ENCODE assay signal across 7 cellular contexts in the genomic region with DNA sequence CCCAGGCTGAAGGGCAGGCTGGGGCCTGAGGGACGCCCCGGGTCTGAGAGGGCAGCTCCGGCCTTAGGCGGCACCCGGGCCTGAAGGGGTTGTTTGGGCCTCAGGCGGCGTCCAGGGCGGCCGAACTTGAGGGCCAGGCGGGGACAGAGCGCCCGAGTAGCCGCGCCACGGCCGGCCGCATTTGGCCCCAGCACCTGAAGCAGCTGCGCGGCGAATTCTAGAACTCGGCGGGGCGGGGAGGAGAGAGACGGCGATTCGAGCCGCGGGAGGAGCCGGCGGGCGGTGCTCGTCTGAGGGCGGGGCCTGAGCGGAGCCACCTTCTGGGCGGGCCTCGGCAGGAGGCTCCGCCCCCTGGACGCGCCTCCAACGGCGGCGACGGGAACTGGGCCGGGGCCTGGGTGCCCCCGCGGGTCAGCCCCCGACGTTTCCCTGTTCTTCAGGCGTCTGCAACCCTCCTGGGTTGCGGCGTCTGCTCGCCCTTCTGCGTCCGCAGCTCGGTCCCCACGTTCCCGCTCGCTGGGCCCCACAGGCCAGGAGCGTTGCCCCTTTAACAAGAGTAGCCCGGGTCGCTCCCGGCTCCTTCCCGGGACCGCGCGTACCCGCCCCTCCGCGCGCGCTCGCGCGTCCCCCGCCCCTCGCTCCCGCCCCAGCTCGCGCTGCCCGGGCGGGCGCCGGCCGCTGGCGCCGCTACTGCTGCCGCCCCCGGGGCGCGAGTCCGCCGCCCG. TPM values are rescaled to one million over a fixed set of nuclear protein-coding genes. Genes with fewer than 3 reads are reported as not detected.
DNase-seq lines count a peak whose midpoint lies in the region; ATAC-seq and TF ChIP-seq lines count a peak whose summit lies in the region.

A gene with protein sequence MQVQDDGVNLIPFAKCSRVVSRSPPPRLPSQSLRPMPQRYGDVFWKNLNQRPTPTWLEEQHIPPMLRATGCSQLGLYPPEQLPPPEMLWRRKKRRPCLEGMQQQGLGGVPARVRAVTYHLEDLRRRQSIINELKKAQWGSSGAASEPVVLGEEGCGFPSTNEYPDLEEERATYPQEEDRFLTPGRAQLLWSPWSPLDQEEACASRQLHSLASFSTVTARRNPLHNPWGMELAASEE (minus strand): TSS at position 221 of the 725 bp plus-strand sequence. CDS start 3,085 bp downstream, outside the sequence.
A gene (plus strand): TSS at position 649 of the 725 bp plus-strand sequence. CDS start 2,297 bp downstream, outside the sequence.

- TF ChIP-seq CTCF in GM13977 (IDR thresholded peaks at IDR 0.05; ENCODE audit: extremely low read depth, insufficient read depth, missing control alignments) = no peak
- TF ChIP-seq CTCF in ascending aorta (IDR thresholded peaks at IDR 0.05) = peak in 2 of 3 experiments; percentile 12 to 42

- H3K36me3 Mint-ChIP-seq in T-helper 2 cell treated with Interferon-gamma antibody and Interleukin-4, amounts not matched to agents 5 μg/mL and 100 μg/mL, for 36 hours (ENCODE audit: low read depth) = peaks cover 11% of the 10 kb centered on the region

- peaks cover 6 to 17% of the 10 kb centered on the region in 2 donors for H3K4me1 ChIP-seq in ascending aorta

- DNase-seq in GM13977 (ENCODE audit: low spot score) = peak; percentile 100
- peak; percentile 89 for DNase-seq in NCI-H1436 (lab: John Stamatoyannopoulos, UW)
- DNase-seq in T-helper 2 cell treated with Interferon-gamma antibody and Interleukin-4, amounts not matched to agents 5 μg/mL and 100 μg/mL, for 36 hours (ENCODE audit: low spot score) = peak; percentile 90
- peak; percentile 56 to 95 for DNase-seq in ascending aorta (ENCODE audit: low spot score in 2 of 2)
- peak; percentile 99 for DNase-seq in hepatic stellate cell (ENCODE audit: low spot score)
- DNase-seq in retina = peak; percentile 99

- H3K27me3 Mint-ChIP-seq in T-helper 2 cell treated with Interferon-gamma antibody and Interleukin-4, amounts not matched to agents 5 μg/mL and 100 μg/mL, for 36 hours (ENCODE audit: low read depth) = no peaks in the 10 kb centered on the region

- H3K9me3 Mint-ChIP-seq in T-helper 2 cell treated with Interferon-gamma antibody and Interleukin-4, amounts not matched to agents 5 μg/mL and 100 μg/mL, for 36 hours = no peaks in the 10 kb centered on the region

- no peaks in the 10 kb centered on the region for H3K9me3 ChIP-seq in ascending aorta

- H3K4me3 ChIP-seq in ascending aorta = peak within 1 kb of the TSS; percentile 80 to 99

- peak within 1 kb of the TSS; percentile 94 to 95 for H3K27ac ChIP-seq in ascending aorta

- H3K27me3 ChIP-seq in ascending aorta = no peaks in the 10 kb centered on the region

- intact Hi-C loops in ascending aorta (cut with DNase I) = loop anchor here (1.0 kb wide), 4 partner anchors 9 to 58 kb away; a partner anchor contains a TSS

- H3K4me3 Mint-ChIP-seq in T-helper 2 cell treated with Interferon-gamma antibody and Interleukin-4, amounts not matched to agents 5 μg/mL and 100 μg/mL, for 36 hours = peak within 1 kb of the TSS; percentile 89

- peak within 1 kb of the TSS; percentile 72 for H3K27ac Mint-ChIP-seq in T-helper 2 cell treated with Interferon-gamma antibody and Interleukin-4, amounts not matched to agents 5 μg/mL and 100 μg/mL, for 36 hours

- peak; percentile 78 for ATAC-seq in HG02763 (IDR thresholded peaks at IDR 0.05; ENCODE audit: unreplicated experiment)

- H3K36me3 ChIP-seq in ascending aorta = peaks cover 14 to 19% of the 10 kb centered on the region in 2 donors

- peaks cover 18% of the 10 kb centered on the region for H3K4me1 Mint-ChIP-seq in T-helper 2 cell treated with Interferon-gamma antibody and Interleukin-4, amounts not matched to agents 5 μg/mL and 100 μg/mL, for 36 hours (ENCODE audit: low read depth)

- in situ Hi-C loops in GM13977 (cut with MboI; ENCODE audit: low pct_unique_long_range_greater_than_20kb, low sequenced_read_pairs, unreplicated experiment) = no loop called here

RNA-seq across cellular contexts. Expression of the first gene that starts in this region (rescaled TPM):
- not detected for total RNA-seq in ascending aorta

RNA-seq across cellular contexts. Expression of the second gene that starts in this region (rescaled TPM):
- total RNA-seq in ascending aorta = 94.0 TPM

Comparison
In these comparisons a context has a peak if more than half of its experiments do, and no peak if none do; other contexts are left out.
1. Peak in every context shown above with its lines: DNase-seq, ATAC-seq, H3K4me3 ChIP-seq and H3K27ac ChIP-seq.